1 cellular context compared by ENCODE assay signal in the genomic region with DNA sequence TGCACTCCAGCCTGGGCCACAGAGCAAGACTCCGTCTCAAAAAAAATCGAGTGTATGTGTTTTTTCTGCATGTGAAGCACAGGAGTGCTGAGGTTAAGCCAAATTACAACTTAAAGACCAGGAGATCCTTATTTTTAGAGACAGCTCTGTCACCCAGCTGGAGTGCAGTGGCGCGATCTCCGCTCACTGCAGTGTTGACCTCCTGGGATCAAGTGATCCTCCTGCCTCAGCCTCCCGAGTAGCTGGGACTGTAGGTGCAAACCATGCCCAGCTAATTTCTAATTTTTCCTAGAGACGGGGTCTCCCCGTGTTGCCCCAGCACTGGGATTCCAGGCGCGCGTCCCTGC.
TF ChIP-seq lines count a peak whose summit lies in the region.

No MANE protein-coding gene starts in this region.

TF ChIP-seq in IMR-90, 13 proteins besides CTCF, POLR2A, EP300 and RAD21:
- TF ChIP-seq MAZ (IDR thresholded peaks at IDR 0.05; ENCODE audit: borderline replicate concordance, low read depth, low read length): no peak
